7 cellular contexts compared by ENCODE assay signal in genomic region chr12:92927055-92927435, GRCh38. TPM values are rescaled to one million over a fixed set of nuclear protein-coding genes. Genes with fewer than 3 reads are reported as not detected.
DNase-seq lines count a peak whose midpoint lies in the region; ATAC-seq and TF ChIP-seq lines count a peak whose summit lies in the region.

No MANE protein-coding gene starts in this region.

- peaks cover 6% of the 10 kb centered on the region for H3K9me1 ChIP-seq in IMR-90 (ENCODE audit: insufficient read depth, low read length)

- H3K9me3 ChIP-seq in IMR-90 (ENCODE audit: control insufficient read depth, insufficient read depth, low read length) (no peaks in the 10 kb centered on the region), esophagus (ENCODE audit: control insufficient read depth in 2 of 2, insufficient read depth in 1 of 2, low read depth in 1 of 2, low read length in 1 of 2) (no peaks in the 10 kb centered on the region)

- CTCF ChIA-PET in IMR-90 (lab: Yijun Ruan, JAX), result interaction anchor here (1.0 to 1.6 kb wide), 5 partner anchors 17 to 139 kb away, joined by 3 read pairs; no protein-coding TSS in a partner anchor
- CTCF ChIA-PET in activated CD4-positive, alpha-beta memory T cell treated with anti-CD3 and anti-CD28 coated beads, Interleukin-2, amount 10 ng/mL, durations not matched to agents 7 days and 5 days (lab: Charles Lee), result interaction anchor here (1.0 to 1.8 kb wide), 3 partner anchors 171 to 839 kb away, joined by 3 to 4 read pairs (median 3); no protein-coding TSS in a partner anchor

- H2BK5ac ChIP-seq in IMR-90 (ENCODE audit: low read depth, low read length, poor library complexity, severe bottlenecking), result peak overlapping the region; percentile 93

- H3K4me1 ChIP-seq in IMR-90 (ENCODE audit: control insufficient read depth, insufficient read depth, low read length) (peaks cover 8% of the 10 kb centered on the region), esophagus (ENCODE audit: control insufficient read depth in 2 of 2, insufficient read depth in 2 of 2, low read length in 1 of 2) (peaks cover 2 to 4% of the 10 kb centered on the region in 2 donors)

- peaks cover 32% of the 10 kb centered on the region for H3K4me1 Mint-ChIP-seq in activated CD4-positive, alpha-beta memory T cell treated with anti-CD3 and anti-CD28 coated beads, Interleukin-2, amount 10 ng/mL, durations not matched to agents 7 days and 5 days

- peak overlapping the region; percentile 19; the same call in 1 of the 2 replicates for H3K27ac ChIP-seq in IMR-90 (ENCODE audit: insufficient read depth, low read length)
- H3K27ac ChIP-seq in esophagus (ENCODE audit: low read depth in 2 of 2, low read length in 1 of 2), result peak overlapping the region; percentile 37 to 48

- H3K14ac ChIP-seq in IMR-90 (replicated peaks; ENCODE audit: low read depth, low read length), result 0 out of 2 replicates have a peak overlapping the region, but pooled peaks have one; percentile 5

- H3K9me3 Mint-ChIP-seq in activated CD4-positive, alpha-beta memory T cell treated with anti-CD3 and anti-CD28 coated beads, Interleukin-2, amount 10 ng/mL, durations not matched to agents 7 days and 5 days, result peaks cover under 1% of the 10 kb centered on the region

- H3K79me1 ChIP-seq in IMR-90 (ENCODE audit: low read depth in 1 of 2, low read length in 2 of 2), result peaks cover 4 to 38% of the 10 kb centered on the region in 2 experiments; a peak in 2 of 4 replicates

- H4K20me1 ChIP-seq in IMR-90 (ENCODE audit: insufficient read depth, low read length), result peaks cover 29% of the 10 kb centered on the region

- H3K4me2 ChIP-seq in IMR-90 (ENCODE audit: low read depth, low read length), result peak overlapping the region; percentile 98

- peak overlapping the region; percentile 80 for H3K4me3 Mint-ChIP-seq in activated CD4-positive, alpha-beta memory T cell treated with anti-CD3 and anti-CD28 coated beads, Interleukin-2, amount 10 ng/mL, durations not matched to agents 7 days and 5 days

- TF ChIP-seq CTCF in GM12865 (IDR thresholded peaks at IDR 0.05; ENCODE audit: insufficient read depth, low read depth, low read length, missing control alignments) (no peak), IMR-90 (conservative IDR thresholded peaks at IDR 0.05; ENCODE audit: low read depth, low read length) (0 out of 2 replicates have a peak, but pooled peaks have one; percentile 23), retinal pigment epithelial cell (conservative IDR thresholded peaks at IDR 0.05; ENCODE audit: low read depth, low read length) (peak; percentile 15)

- TF ChIP-seq RAD21 in IMR-90 (IDR thresholded peaks at IDR 0.05; ENCODE audit: low read length), result no peak

- no peak overlapping the region; a peak in 1 of 4 replicates for H4K8ac ChIP-seq in IMR-90 (ENCODE audit: low read depth in 2 of 2, low read length in 2 of 2)

- peak overlapping the region; percentile 37; the same call in 1 of the 2 replicates for H2AK5ac ChIP-seq in IMR-90 (ENCODE audit: low read depth, low read length)

- H3K27ac Mint-ChIP-seq in activated CD4-positive, alpha-beta memory T cell treated with anti-CD3 and anti-CD28 coated beads, Interleukin-2, amount 10 ng/mL, durations not matched to agents 7 days and 5 days, result peak overlapping the region; percentile 71

- peak overlapping the region; percentile 8 for H3K9ac ChIP-seq in IMR-90 (ENCODE audit: low read depth, low read length)

- intact Hi-C loops in IMR-90 (cut with micrococcal nuclease), result loop anchor here (5.0 kb wide), 2 partner anchors 45 to 490 kb away; no protein-coding TSS in a partner anchor

- peak overlapping the region; percentile 96 for H3K4me3 ChIP-seq in GM12865 (ENCODE audit: low read depth, low read length)
- H3K4me3 ChIP-seq in IMR-90 (ENCODE audit: insufficient read depth, low read depth, low read length), result peak overlapping the region; percentile 14
- peak overlapping the region in 1 of 2 donors; percentile 63 for H3K4me3 ChIP-seq in esophagus (ENCODE audit: low read depth in 1 of 2, low read length in 2 of 2)
- H3K4me3 ChIP-seq in retinal pigment epithelial cell (ENCODE audit: low read length), result peak overlapping the region; percentile 72

- dilution Hi-C loops in IMR-90 (cut with HindIII; ENCODE audit: low sequenced_read_pairs, unreplicated experiment), result no loop called here

- H3K23ac ChIP-seq in IMR-90 (ENCODE audit: low read depth, low read length), result 0 out of 2 replicates have a peak overlapping the region, but pooled peaks have one; percentile 18

- WGBS in IMR-90 (ENCODE audit: extremely low coverage in 2 of 2, insufficient read length in 1 of 2), 2 experiments, result no CpG with 5 or more reads among the region's 4 CpGs
- WGBS in esophagus, 2 donors, result 6 to 9% methylated on average over 4 of the region's 4 CpGs

- no peak overlapping the region for H2BK20ac ChIP-seq in IMR-90 (ENCODE audit: low read depth, low read length)

- DNase-seq in GM12865 (ENCODE audit: low read depth) (peak; percentile 68), IMR-90 (peak; percentile 28), retinal pigment epithelial cell (ENCODE audit: low read depth) (no peak), SIG-M5 treated with dmso at 0.1 percent for 504 hours (lab: John Stamatoyannopoulos, UW; ENCODE audit: unreplicated experiment) (no peak), DMS79 (lab: John Stamatoyannopoulos, UW) (no peak)
- DNase-seq in activated CD4-positive, alpha-beta memory T cell treated with anti-CD3 and anti-CD28 coated beads, Interleukin-2, amount 10 ng/mL, durations not matched to agents 7 days and 5 days, result peak; percentile 35

- H3K27me3 Mint-ChIP-seq in activated CD4-positive, alpha-beta memory T cell treated with anti-CD3 and anti-CD28 coated beads, Interleukin-2, amount 10 ng/mL, durations not matched to agents 7 days and 5 days, result peaks cover 16% of the 10 kb centered on the region

- no peak overlapping the region for H2BK15ac ChIP-seq in IMR-90 (ENCODE audit: low read depth, low read length)

- H3K4ac ChIP-seq in IMR-90 (ENCODE audit: low read depth, low read length), result 0 out of 2 replicates have a peak overlapping the region, but pooled peaks have one; percentile 14

- no peak overlapping the region; the same call in 1 of the 2 replicates for H4K91ac ChIP-seq in IMR-90 (ENCODE audit: insufficient read depth, low read depth, low read length)

- no peak overlapping the region for H2AFZ ChIP-seq in IMR-90 (replicated peaks; ENCODE audit: low read length, poor library complexity)

- H3K36me3 Mint-ChIP-seq in activated CD4-positive, alpha-beta memory T cell treated with anti-CD3 and anti-CD28 coated beads, Interleukin-2, amount 10 ng/mL, durations not matched to agents 7 days and 5 days (ENCODE audit: low read depth), result peaks cover 5% of the 10 kb centered on the region

- peak overlapping the region; percentile 31; the same call in 1 of the 2 replicates for H3K18ac ChIP-seq in IMR-90 (ENCODE audit: low read depth, low read length)

- no peak overlapping the region for H2BK120ac ChIP-seq in IMR-90 (ENCODE audit: low read depth, low read length)

- H3K27me3 ChIP-seq in IMR-90 (ENCODE audit: control insufficient read depth, insufficient read depth, low read length) (no peaks in the 10 kb centered on the region), esophagus (ENCODE audit: control insufficient read depth in 1 of 2, insufficient read depth in 2 of 2, low read length in 2 of 2) (no peaks in the 10 kb centered on the region)

- POLR2A ChIA-PET in IMR-90 (lab: Charles Lee; ENCODE audit: unreplicated experiment), result interaction anchor here (0.6 to 0.7 kb wide), 2 partner anchors 17 to 27 kb away, joined by 3 read pairs; no protein-coding TSS in a partner anchor
- POLR2A ChIA-PET in activated CD4-positive, alpha-beta memory T cell treated with anti-CD3 and anti-CD28 coated beads, Interleukin-2, amount 10 ng/mL, durations not matched to agents 7 days and 5 days (lab: Charles Lee), result interaction anchor here (0.6 to 5.7 kb wide), 7 partner anchors 18 to 1380 kb away, joined by 3 to 46 read pairs (median 4); partner anchors contain the start of gene BTG1

- in situ Hi-C loops in IMR-90 (cut with MboI; ENCODE audit: low sequenced_read_pairs), result no loop called here

- ATAC-seq in IMR-90 (ENCODE audit: low read depth), result no peak

- no peak overlapping the region for H2AK9ac ChIP-seq in IMR-90 (replicated peaks; ENCODE audit: low read depth, low read length, poor library complexity)

- BruUV-seq in IMR-90 (replicated peaks; lab: Mats Ljungman, UMichigan), result TSS peak; percentile 33

- no peak overlapping the region for H4K5ac ChIP-seq in IMR-90 (ENCODE audit: low read depth, low read length)

- H3K36me3 ChIP-seq in IMR-90 (ENCODE audit: control insufficient read depth, insufficient read depth, low read length) (no peaks in the 10 kb centered on the region), esophagus (ENCODE audit: control insufficient read depth in 2 of 2, insufficient read depth in 2 of 2, low read length in 1 of 2) (peaks cover 0 to 2% of the 10 kb centered on the region in 2 donors)

- TF ChIP-seq POLR2A in IMR-90 (IDR thresholded peaks at IDR 0.05; ENCODE audit: low read depth, low read length), result no peak

- H3K56ac ChIP-seq in IMR-90 (ENCODE audit: extremely low read depth, insufficient read depth, low read length), result no peak overlapping the region

TF ChIP-seq in IMR-90, 13 proteins besides CTCF, POLR2A, EP300 and RAD21 (continues in another document):
- TF ChIP-seq CHD1 (IDR thresholded peaks at IDR 0.05; ENCODE audit: low read depth, low read length) (no peak), FOS (IDR thresholded peaks at IDR 0.05; ENCODE audit: low read depth, low read length) (no peak), ELK1 (IDR thresholded peaks at IDR 0.05; ENCODE audit: borderline replicate concordance, low read depth, low read length) (no peak)

RNA-seq across cellular contexts. Expression of gene EEA1, which starts 2.0 kb away (rescaled TPM):
- total RNA-seq in IMR-90 (2012; rRNA removed), result 12.5 and 23.9 TPM in 2 replicates
- polyA plus RNA-seq in IMR-90 (2012; rRNA removed) (4.6 and 4.8 TPM in 2 replicates), esophagus (1 to 10 TPM; 5.6 to 6.3 TPM)
- polyA plus RNA-seq in IMR-90 (2012; cell fraction: cytosol; rRNA removed), result 0.26 and 0.33 TPM in 2 replicates
- polyA plus RNA-seq in IMR-90 (2012; cell fraction: nucleus; rRNA removed; ENCODE audit: low replicate concordance), result 0.34 and 3.3 TPM in 2 replicates
- 10 to 100 TPM; 12.6 to 16.1 TPM for total RNA-seq in activated CD4-positive, alpha-beta memory T cell treated with anti-CD3 and anti-CD28 coated beads, Interleukin-2, amount 10 ng/mL, durations not matched to agents 7 days and 5 days

Comparison
In these comparisons a context has a peak if more than half of its experiments do, and no peak if none do; other contexts are left out.
1. DNase-seq: peak in GM12865 (single experiment), IMR-90 (single experiment) and activated CD4-positive, alpha-beta memory T cell treated with anti-CD3 and anti-CD28 coated beads, Interleukin-2, amount 10 ng/mL, durations not matched to agents 7 days and 5 days (single experiment); none in retinal pigment epithelial cell (single experiment), SIG-M5 treated with dmso at 0.1 percent for 504 hours (single experiment) and DMS79 (single experiment).